Comparison of ENCODE assay signal across 1 cellular context in genomic region chr4:139689093-139689722, GRCh38.
A peak's percentile ranks its signal among the peaks of the same experiment; 100 is the strongest.
TF ChIP-seq lines count a peak whose summit lies in the region.

No MANE protein-coding gene starts in this region.

TF ChIP-seq in HepG2, 621 proteins besides CTCF, POLR2A, EP300 and RAD21 (continued from another document and continues in another):
- TF ChIP-seq DZIP1 (CRISPR knock-in tag; IDR thresholded peaks at IDR 0.05) (no peak), ZNF792 (CRISPR knock-in tag; IDR thresholded peaks at IDR 0.05) (0 out of 2 replicates have a peak, but pooled peaks have one; percentile 59), BORCS8-MEF2B (CRISPR knock-in tag; IDR thresholded peaks at IDR 0.05) (no peak), ZSCAN22 (CRISPR knock-in tag; IDR thresholded peaks at IDR 0.05) (no peak), GMEB1 (CRISPR knock-in tag; IDR thresholded peaks at IDR 0.05; ENCODE audit: borderline replicate concordance) (peak; percentile 35; the same call in 1 of the 2 replicates), MTF2 (CRISPR knock-in tag; IDR thresholded peaks at IDR 0.05; ENCODE audit: borderline replicate concordance) (no peak), ZNF670 (CRISPR knock-in tag; IDR thresholded peaks at IDR 0.05; ENCODE audit: borderline replicate concordance) (no peak), ZBTB33 (CRISPR knock-in tag; IDR thresholded peaks at IDR 0.05) (peak; percentile 43; the same call in 1 of the 2 replicates), NONO (IDR thresholded peaks at IDR 0.05) (no peak), NONO (CRISPR knock-in tag; conservative IDR thresholded peaks at IDR 0.05) (peak; percentile 64; the same call in 1 of the 2 replicates), NCOA1 (CRISPR knock-in tag; IDR thresholded peaks at IDR 0.05) (peak; percentile 21; the same call in 1 of the 2 replicates), NFIB (CRISPR knock-in tag; IDR thresholded peaks at IDR 0.05; ENCODE audit: borderline replicate concordance) (no peak), ZNF331 (CRISPR knock-in tag; IDR thresholded peaks at IDR 0.05) (peak; percentile 96), SATB2 (CRISPR knock-in tag; IDR thresholded peaks at IDR 0.05) (no peak), ZBTB4 (CRISPR knock-in tag; IDR thresholded peaks at IDR 0.05; ENCODE audit: borderline replicate concordance) (no peak), TEAD2 (CRISPR knock-in tag; IDR thresholded peaks at IDR 0.05) (no peak), DBP (CRISPR knock-in tag; IDR thresholded peaks at IDR 0.05; ENCODE audit: not compliant biosample characterization) (no peak), ZBTB46 (CRISPR knock-in tag; IDR thresholded peaks at IDR 0.05; ENCODE audit: borderline replicate concordance) (no peak), ZNF138 (CRISPR knock-in tag; IDR thresholded peaks at IDR 0.05; ENCODE audit: low read depth) (no peak), ELF1 (CRISPR knock-in tag; IDR thresholded peaks at IDR 0.05) (0 out of 2 replicates have a peak, but pooled peaks have one; percentile 46), GATAD1 (CRISPR knock-in tag; IDR thresholded peaks at IDR 0.05) (peak; percentile 30; the same call in 1 of the 2 replicates), ATF2 (CRISPR knock-in tag; IDR thresholded peaks at IDR 0.05) (peak; percentile 83), TAF1 (CRISPR knock-in tag; IDR thresholded peaks at IDR 0.05) (no peak), ZFP91 (CRISPR knock-in tag; IDR thresholded peaks at IDR 0.05; ENCODE audit: borderline replicate concordance) (no peak), ZNF850 (CRISPR knock-in tag; conservative IDR thresholded peaks at IDR 0.05) (no peak), TERF1 (CRISPR knock-in tag; IDR thresholded peaks at IDR 0.05) (no peak), ELK4 (CRISPR knock-in tag; IDR thresholded peaks at IDR 0.05; ENCODE audit: borderline replicate concordance) (no peak), TARDBP (CRISPR knock-in tag; IDR thresholded peaks at IDR 0.05) (peak; percentile 84), RARA (CRISPR knock-in tag; IDR thresholded peaks at IDR 0.05) (peak; percentile 99), ZSCAN9 (CRISPR knock-in tag; IDR thresholded peaks at IDR 0.05; ENCODE audit: borderline replicate concordance) (peak; percentile 49; the same call in 1 of the 2 replicates), ZFP62 (CRISPR knock-in tag; IDR thresholded peaks at IDR 0.05) (no peak), CBFB (CRISPR knock-in tag; IDR thresholded peaks at IDR 0.05) (no peak), ZBTB38 (CRISPR knock-in tag; IDR thresholded peaks at IDR 0.05) (0 out of 2 replicates have a peak, but pooled peaks have one; percentile 24), ZNF577 (CRISPR knock-in tag; IDR thresholded peaks at IDR 0.05; ENCODE audit: borderline replicate concordance, low read depth) (no peak), REST (IDR thresholded peaks at IDR 0.05; ENCODE audit: borderline replicate concordance in 1 of 2, low read depth in 1 of 2, low read length in 2 of 2) (peak in 1 of 2 experiments; percentile 66; a peak in 2 of 4 replicates)
